Comparison of ENCODE assay signal across 6 cellular contexts in the genomic region with DNA sequence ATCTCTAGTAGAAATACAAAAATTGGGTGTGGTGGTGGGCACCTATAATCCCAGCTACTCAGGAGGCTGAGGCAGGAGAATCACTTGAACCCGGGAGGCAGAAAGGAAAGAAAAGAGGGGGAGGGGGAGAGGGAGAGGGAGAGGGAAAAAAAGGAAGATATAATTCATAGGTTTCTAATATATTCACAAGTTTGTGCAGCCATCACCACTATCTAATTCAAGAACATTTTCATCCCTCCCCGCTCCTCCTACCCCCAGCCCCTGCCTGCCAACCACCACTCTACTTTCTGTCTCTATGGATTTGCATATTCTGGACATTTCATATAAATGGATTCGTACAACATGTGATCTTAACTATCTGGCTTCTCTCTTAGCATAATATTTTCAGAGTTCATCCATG.
"Had no signal": no experiment of that assay in that cellular context is flagged by ENCODE, and none has a peak within 500 bp of the region (broad histone marks: within the 10 kb centered on the region; RNA-seq: fewer than 3 reads in every experiment).

No MANE protein-coding gene starts in this region.

- H3K27ac ChIP-seq: HL-60, KMS-11 had no signal

- DNase-seq: IMR-90, KBM-7, KG1 had no signal

- FAIRE-seq: HTR-8/SVneo had no signal

- H3K9ac ChIP-seq: KMS-11 had no signal

- H3K4me2 ChIP-seq: KMS-11 had no signal
